20 cellular contexts compared by ENCODE assay signal in the genomic region with DNA sequence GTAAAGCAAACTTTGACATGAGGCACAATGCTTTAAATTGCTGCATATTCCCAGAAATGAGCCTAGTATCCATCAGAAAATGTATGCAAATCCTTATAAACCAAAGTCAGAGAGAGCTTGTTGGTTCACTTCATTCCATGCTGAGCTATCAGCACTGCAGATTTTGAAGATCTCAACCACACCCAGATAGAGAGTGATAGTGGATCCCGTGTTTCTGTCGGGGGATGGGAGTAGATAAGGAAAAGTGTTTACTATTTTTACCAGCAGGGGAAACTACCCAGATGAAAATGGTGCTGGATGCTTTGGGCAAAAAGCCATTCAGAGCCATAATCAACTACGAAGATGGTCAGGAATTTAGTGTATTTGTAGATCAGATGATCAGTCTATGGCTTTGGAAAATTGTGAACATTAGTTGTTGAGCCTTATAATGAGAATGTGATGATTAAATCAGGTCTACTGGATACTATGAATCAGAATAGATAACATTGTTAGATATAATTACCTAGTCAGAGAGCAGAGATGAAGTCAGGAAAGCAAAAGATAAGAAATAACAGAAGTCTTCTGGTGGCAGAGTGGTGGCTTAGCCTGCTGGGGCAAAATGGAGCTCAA. TPM values are rescaled to one million over a fixed set of nuclear protein-coding genes. Genes with fewer than 3 reads are reported as not detected.
DNase-seq lines count a peak whose midpoint lies in the region; TF ChIP-seq lines count a peak whose summit lies in the region.
"Had no signal": no experiment of that assay in that cellular context is flagged by ENCODE, and none has a peak within 500 bp of the region (broad histone marks: within the 10 kb centered on the region; RNA-seq: fewer than 3 reads in every experiment).

No MANE protein-coding gene starts in this region.

- no peaks in the 10 kb centered on the region for H3K79me1 ChIP-seq in mesendoderm (ENCODE audit: low read length)

- no peak overlapping the region for H3K27ac Mint-ChIP-seq in T-helper 2 cell treated with Interferon-gamma antibody and Interleukin-4, amounts not matched to agents 5 μg/mL and 100 μg/mL, for 36 hours

- H3K4me3 ChIP-seq in choroid plexus epithelial cell (ENCODE audit: low read depth, low read length): no peak overlapping the region
- no peak overlapping the region for H3K4me3 ChIP-seq in mesendoderm (ENCODE audit: low read length)
- H3K4me3 ChIP-seq: A549, GM12878, PC-9, SK-N-MC had no signal

- H3K27me3 Mint-ChIP-seq in T-helper 2 cell treated with Interferon-gamma antibody and Interleukin-4, amounts not matched to agents 5 μg/mL and 100 μg/mL, for 36 hours (ENCODE audit: low read depth): no peaks in the 10 kb centered on the region

- no peak overlapping the region for H2BK15ac ChIP-seq in mesendoderm (replicated peaks; ENCODE audit: low read depth)

- H3K9ac ChIP-seq in mesendoderm (ENCODE audit: low read length): no peak overlapping the region
- H3K9ac ChIP-seq: KMS-11 had no signal

- no peak for TF ChIP-seq CTCF in choroid plexus epithelial cell (conservative IDR thresholded peaks at IDR 0.05; ENCODE audit: low read depth, low read length)

- H3K4me1 Mint-ChIP-seq in T-helper 2 cell treated with Interferon-gamma antibody and Interleukin-4, amounts not matched to agents 5 μg/mL and 100 μg/mL, for 36 hours (ENCODE audit: low read depth): no peaks in the 10 kb centered on the region

- H3K4me3 Mint-ChIP-seq in T-helper 2 cell treated with Interferon-gamma antibody and Interleukin-4, amounts not matched to agents 5 μg/mL and 100 μg/mL, for 36 hours: no peak overlapping the region
- H3K4me3 Mint-ChIP-seq: H9 had no signal

- H3K27me3 ChIP-seq in mesendoderm (ENCODE audit: insufficient read depth, low read length, poor library complexity): no peaks in the 10 kb centered on the region
- H3K27me3 ChIP-seq: BE2C had no signal

- no peak overlapping the region for H3K4me2 ChIP-seq in mesendoderm (ENCODE audit: low read length)
- H3K4me2 ChIP-seq: A549, KMS-11, PC-9 had no signal

- H3K4ac ChIP-seq in mesendoderm (ENCODE audit: low read depth, low read length): no peak overlapping the region

- H2BK120ac ChIP-seq in mesendoderm (ENCODE audit: low read depth, low read length): peak overlapping the region; percentile 61

- no peak overlapping the region for H2BK5ac ChIP-seq in mesendoderm (ENCODE audit: low read length)

- H4K5ac ChIP-seq in mesendoderm (ENCODE audit: low read length): no peak overlapping the region

- H4K8ac ChIP-seq in mesendoderm (ENCODE audit: low read depth, low read length): no peak overlapping the region

- H3K36me3 ChIP-seq in mesendoderm (ENCODE audit: control insufficient read depth, insufficient read depth, low read length): no peaks in the 10 kb centered on the region
- H3K36me3 ChIP-seq: BE2C had no signal

- no peaks in the 10 kb centered on the region for H3K79me2 ChIP-seq in mesendoderm (ENCODE audit: control insufficient read depth, insufficient read depth, low read length)

- H3K9me3 Mint-ChIP-seq in T-helper 2 cell treated with Interferon-gamma antibody and Interleukin-4, amounts not matched to agents 5 μg/mL and 100 μg/mL, for 36 hours: no peaks in the 10 kb centered on the region

- H3K4me1 ChIP-seq in mesendoderm (ENCODE audit: control insufficient read depth, low read depth, low read length): no peaks in the 10 kb centered on the region
- H3K4me1 ChIP-seq: A549, BE2C had no signal

- no peak overlapping the region for H3K23ac ChIP-seq in mesendoderm (ENCODE audit: low read length)

- no peak overlapping the region for H2AK5ac ChIP-seq in mesendoderm (ENCODE audit: low read length)

- no CpG with 5 or more reads among the region's 3 CpGs for WGBS in mesendoderm (ENCODE audit: extremely low coverage, insufficient coverage, low lambda C conversion rate)

- H3K27ac ChIP-seq in mesendoderm (ENCODE audit: low read depth, low read length): peak overlapping the region; percentile 36
- H3K27ac ChIP-seq: A549, KMS-11, PC-9, RWPE1, SK-N-MC had no signal

- H3K56ac ChIP-seq in mesendoderm (ENCODE audit: low read length): no peak overlapping the region

- peak; percentile 47 for DNase-seq in EH (ENCODE audit: low read depth)
- DNase-seq in NCI-H226: peak; percentile 20
- DNase-seq in choroid plexus epithelial cell (ENCODE audit: low read depth): peak; percentile 39
- peak; percentile 59 for DNase-seq in mesendoderm
- no peak for DNase-seq in GM03348 (ENCODE audit: low spot score)
- DNase-seq in T-helper 2 cell treated with Interferon-gamma antibody and Interleukin-4, amounts not matched to agents 5 μg/mL and 100 μg/mL, for 36 hours (ENCODE audit: low spot score): no peak
- DNase-seq in hippocampal formation (lab: John Stamatoyannopoulos, UW): no peak
- DNase-seq: BE2C, H9, MV-4-11, NCI-H1417 treated with DMSO at 0.1 percent for 48 hours, NCI-H187 treated with DMSO at 0.1 percent for 48 hours, NCI-H510A, PC-9, SHP77 treated with DMSO at 0.1 percent for 48 hours had no signal

- no peak overlapping the region for H3K18ac ChIP-seq in mesendoderm (ENCODE audit: low read length)

- no peaks in the 10 kb centered on the region for H3K36me3 Mint-ChIP-seq in T-helper 2 cell treated with Interferon-gamma antibody and Interleukin-4, amounts not matched to agents 5 μg/mL and 100 μg/mL, for 36 hours (ENCODE audit: low read depth)

RNA-seq across cellular contexts. Expression of a gene that starts 10.8 kb away (rescaled TPM):
- polyA plus RNA-seq in mesendoderm (2013, experiment 1 of 2): not detected
- not detected for polyA plus RNA-seq in mesendoderm (2013, experiment 2 of 2)
- polyA plus RNA-seq: A549, GM12878 had no signal

RNA-seq across cellular contexts. Expression of a gene that starts 18.8 kb away (rescaled TPM):
- 0.08 TPM for polyA plus RNA-seq in mesendoderm (2013, experiment 1 of 2)
- polyA plus RNA-seq in mesendoderm (2013, experiment 2 of 2): not detected

RNA-seq across cellular contexts. Expression of a gene that starts 21.5 kb away (rescaled TPM):
- polyA plus RNA-seq in mesendoderm (2013, experiment 1 of 2): 0.11 TPM
- 0.14 TPM for polyA plus RNA-seq in mesendoderm (2013, experiment 2 of 2)
- polyA plus RNA-seq: A549 had no signal

RNA-seq across cellular contexts. Expression of a gene that starts 38.0 kb away (rescaled TPM):
- not detected for polyA plus RNA-seq in mesendoderm (2013, experiment 1 of 2)
- not detected for polyA plus RNA-seq in mesendoderm (2013, experiment 2 of 2)
- polyA plus RNA-seq: A549 had no signal

RNA-seq across cellular contexts. Expression of a gene that starts 59.8 kb away (rescaled TPM):
- polyA plus RNA-seq in mesendoderm (2013, experiment 1 of 2): not detected
- polyA plus RNA-seq in mesendoderm (2013, experiment 2 of 2): 0.04 TPM
- polyA plus RNA-seq: A549, GM12878 had no signal

Comparison
In these comparisons a context has a peak if more than half of its experiments do, and no peak if none do; other contexts are left out.
1. DNase-seq: peak in EH (single experiment), NCI-H226 (single experiment), choroid plexus epithelial cell (single experiment) and mesendoderm (single experiment); none in GM03348 (single experiment), T-helper 2 cell treated with Interferon-gamma antibody and Interleukin-4, amounts not matched to agents 5 μg/mL and 100 μg/mL, for 36 hours (single experiment) and hippocampal formation (0 of 2).